ENCODE assay signal across 8 cellular contexts in genomic region chr2:235665656-235666239, GRCh38.
DNase-seq lines count a peak whose midpoint lies in the region; ATAC-seq and TF ChIP-seq lines count a peak whose summit lies in the region.

No MANE protein-coding gene starts in this region.

- H2AFZ ChIP-seq in mesenchymal stem cell (ENCODE audit: low read depth, low read length), result no peak overlapping the region

- H2BK15ac ChIP-seq in mesenchymal stem cell (ENCODE audit: low read depth, poor library complexity, severe bottlenecking), result no peak overlapping the region

- H3K79me1 ChIP-seq in mesenchymal stem cell (replicated peaks; ENCODE audit: low read length, poor library complexity, severe bottlenecking), result peaks cover 32% of the 10 kb centered on the region

- H4K8ac ChIP-seq in mesenchymal stem cell (ENCODE audit: low read length), result no peak overlapping the region

- no peak overlapping the region for H3K27ac ChIP-seq in breast epithelium
- H3K27ac ChIP-seq in mesenchymal stem cell (ENCODE audit: low read length, poor library complexity, severe bottlenecking), result no peak overlapping the region
- peak overlapping the region in 1 of 4 donors; percentile 20 for H3K27ac ChIP-seq in tibial nerve
- H3K27ac ChIP-seq in foreskin keratinocyte, result no peak overlapping the region
- no peak overlapping the region for H3K27ac ChIP-seq in ascending aorta

- H3K4me3 ChIP-seq in breast epithelium (peak overlapping the region; percentile 19 to 45 (median 26)), mesenchymal stem cell (ENCODE audit: insufficient read depth in 1 of 2, low read depth in 1 of 2, low read length in 2 of 2) (peak overlapping the region in 1 of 2 experiments; percentile 74), tibial nerve (peak overlapping the region in 1 of 4 donors; percentile 22), ascending aorta (peak overlapping the region in 1 of 2 donors; percentile 51)

- H3K18ac ChIP-seq in mesenchymal stem cell (ENCODE audit: low read depth in 1 of 2, low read length in 2 of 2), result no peak overlapping the region

- POLR2A ChIA-PET in GM10248 (lab: Yijun Ruan, JAX), result no interaction called here

- H3K9me3 ChIP-seq in breast epithelium (no peaks in the 10 kb centered on the region), mesenchymal stem cell (ENCODE audit: control insufficient read depth, low read length) (no peaks in the 10 kb centered on the region), tibial nerve (no peaks in the 10 kb centered on the region), ascending aorta (no peaks in the 10 kb centered on the region)

- H3K23ac ChIP-seq in mesenchymal stem cell (ENCODE audit: low read length in 2 of 2), result no peak overlapping the region

- H2BK12ac ChIP-seq in mesenchymal stem cell (ENCODE audit: low read length in 2 of 2), result no peak overlapping the region

- no peak for TF ChIP-seq POLR2A in breast epithelium (IDR thresholded peaks at IDR 0.05)
- TF ChIP-seq POLR2A in tibial nerve (IDR thresholded peaks at IDR 0.05), result no peak

- H3K4ac ChIP-seq in mesenchymal stem cell (ENCODE audit: low read depth in 1 of 2, low read length in 2 of 2), result no peak overlapping the region

- ATAC-seq in Right ventricle myocardium superior (ENCODE audit: poor library complexity) (peak; percentile 42), Right ventricle myocardium inferior (no peak), foreskin keratinocyte (no peak)

- H3K36me3 ChIP-seq in breast epithelium (no peaks in the 10 kb centered on the region), mesenchymal stem cell (ENCODE audit: control insufficient read depth in 1 of 2, insufficient read depth in 2 of 2, low read depth in 1 of 2, low read length in 2 of 2) (no peaks in the 10 kb centered on the region), tibial nerve (no peaks in the 10 kb centered on the region), ascending aorta (no peaks in the 10 kb centered on the region)

- peaks cover 5 to 10% of the 10 kb centered on the region in 2 donors for H3K4me1 ChIP-seq in breast epithelium
- peaks cover 24% of the 10 kb centered on the region for H3K4me1 ChIP-seq in mesenchymal stem cell (ENCODE audit: control insufficient read depth, insufficient read depth, low read depth, low read length)
- H3K4me1 ChIP-seq in tibial nerve, result peaks cover 0 to 39% (median 12%) of the 10 kb centered on the region in 4 donors
- no peaks in the 10 kb centered on the region for H3K4me1 ChIP-seq in foreskin keratinocyte
- H3K4me1 ChIP-seq in ascending aorta, result peaks cover 6 to 10% of the 10 kb centered on the region in 2 donors

- CTCF ChIA-PET in GM10248 (lab: Yijun Ruan, JAX), result no interaction called here

- peak overlapping the region; percentile 65 for H3K9ac ChIP-seq in mesenchymal stem cell (ENCODE audit: low read length)

- H3K27me3 ChIP-seq in breast epithelium (no peaks in the 10 kb centered on the region), mesenchymal stem cell (ENCODE audit: control insufficient read depth in 1 of 2, insufficient read depth in 1 of 2, low read length in 2 of 2) (no peaks in the 10 kb centered on the region), tibial nerve (no peaks in the 10 kb centered on the region), foreskin keratinocyte (peaks cover 4% of the 10 kb centered on the region), ascending aorta (no peaks in the 10 kb centered on the region)

- no peak overlapping the region for H3K14ac ChIP-seq in mesenchymal stem cell (ENCODE audit: low read length in 2 of 2)

- WGBS in mesenchymal stem cell, result 26% methylated on average over 9 of the region's 13 CpGs
- 12 to 17% methylated on average over 13 of the region's 13 CpGs for WGBS in tibial nerve, 2 donors

- DNase-seq in Right ventricle myocardium superior (no peak), Right ventricle myocardium inferior (ENCODE audit: missing footprints) (no peak), breast epithelium (ENCODE audit: low spot score in 2 of 2) (no peak), mesenchymal stem cell (peak; percentile 51), tibial nerve (ENCODE audit: low spot score in 2 of 2) (no peak), foreskin keratinocyte (no peak), GM10248 (ENCODE audit: extremely low spot score) (no peak), ascending aorta (ENCODE audit: low spot score in 2 of 2) (no peak)

- intact Hi-C loops in Right ventricle myocardium superior (cut with DNase I) (loop anchor here (5.0 kb wide), 1 partner anchor 68 kb away; no protein-coding TSS in a partner anchor), Right ventricle myocardium inferior (cut with DNase I) (no loop called here), breast epithelium (cut with DNase I; ENCODE audit: low total_unique reads) (no loop called here), ascending aorta (cut with DNase I) (no loop called here)

- H3K4me2 ChIP-seq in mesenchymal stem cell (ENCODE audit: low read length, poor library complexity, severe bottlenecking), result peak overlapping the region; percentile 77

- TF ChIP-seq EP300 in tibial nerve (IDR thresholded peaks at IDR 0.05), result no peak

- H2AK5ac ChIP-seq in mesenchymal stem cell (ENCODE audit: low read length, severe bottlenecking), result no peak overlapping the region

- H4K91ac ChIP-seq in mesenchymal stem cell (ENCODE audit: low read length), result no peak overlapping the region

- TF ChIP-seq CTCF in breast epithelium (IDR thresholded peaks at IDR 0.05), result no peak
- no peak for TF ChIP-seq CTCF in tibial nerve (IDR thresholded peaks at IDR 0.05)
- TF ChIP-seq CTCF in foreskin keratinocyte (conservative IDR thresholded peaks at IDR 0.05), result no peak
- no peak for TF ChIP-seq CTCF in GM10248 (IDR thresholded peaks at IDR 0.05; ENCODE audit: control extremely low read depth, extremely low read depth, low read depth, missing control alignments)
- no peak for TF ChIP-seq CTCF in ascending aorta (IDR thresholded peaks at IDR 0.05)

- H2BK120ac ChIP-seq in mesenchymal stem cell (ENCODE audit: low read depth, low read length), result no peak overlapping the region

- no peak overlapping the region for H2BK5ac ChIP-seq in mesenchymal stem cell (ENCODE audit: low read depth, low read length, poor library complexity, severe bottlenecking)
